Comparison of ENCODE assay signal across 8 cellular contexts in the genomic region with DNA sequence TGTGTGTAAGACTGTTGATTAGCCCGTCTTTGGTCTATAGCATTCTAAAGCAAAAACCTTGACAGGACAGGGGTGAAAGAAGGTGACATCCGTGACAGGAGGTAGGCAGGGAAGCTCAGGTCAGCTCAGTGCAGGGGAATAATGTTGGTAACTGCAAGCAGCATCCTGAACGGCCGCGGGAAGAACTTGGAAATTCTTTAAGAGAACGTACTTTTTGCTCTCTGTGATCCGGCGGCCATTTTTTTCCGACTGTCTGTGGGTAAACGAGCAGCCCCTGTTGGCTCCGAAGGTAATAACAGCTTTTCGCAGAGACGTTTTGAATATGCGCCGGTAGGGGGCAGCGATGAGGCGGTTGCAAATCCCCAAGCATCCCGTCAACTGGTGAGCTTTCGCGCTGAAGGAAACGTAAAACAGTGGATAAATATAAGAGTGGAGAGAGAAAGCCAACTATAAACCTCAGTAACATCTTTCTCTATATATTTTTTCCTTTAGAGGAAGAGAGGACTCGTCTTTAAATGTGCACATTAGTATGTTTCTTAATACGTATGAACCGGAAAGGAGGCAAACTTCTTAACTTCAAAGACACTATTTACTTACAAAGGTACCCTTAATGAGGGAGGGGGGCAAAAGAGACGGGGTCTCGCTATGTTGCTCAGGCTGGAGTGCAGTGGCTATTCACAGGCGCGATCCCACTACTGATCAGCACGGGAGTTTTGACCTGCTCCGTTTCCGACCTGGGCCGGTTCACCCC. TPM values are rescaled to one million over a fixed set of nuclear protein-coding genes. Genes with fewer than 3 reads are reported as not detected.
DNase-seq lines count a peak whose midpoint lies in the region; ATAC-seq, FAIRE-seq and TF ChIP-seq lines count a peak whose summit lies in the region.

No MANE protein-coding gene starts in this region.

- in situ Hi-C loops in HepG2 (cut with HindIII; ENCODE audit: extremely low pct_ligation_motif_present, low pct_unique_long_range_greater_than_20kb), result loop anchor here (5.0 to 25.0 kb wide), 3 partner anchors 250 to 675 kb away; partner anchors contain the start of genes MAP4K5 and SOS2

- TF ChIP-seq EP300 in HepG2 (IDR thresholded peaks at IDR 0.05; ENCODE audit: low read depth in 2 of 2, low read length in 2 of 2) (no peak), HepG2 (CRISPR knock-in tag; IDR thresholded peaks at IDR 0.05; ENCODE audit: borderline replicate concordance) (no peak)

- FAIRE-seq in A204.1 (lab: Jason Lieb, UNC), result peak; percentile 62
- FAIRE-seq in HepG2 (lab: Jason Lieb, UNC), result peak; percentile 63

- CTCF ChIA-PET in HepG2 (lab: Yijun Ruan, JAX; ENCODE audit: low intra/inter-chr PET ratio, low total read pairs), result interaction anchor here (0.9 to 2.8 kb wide), 3 partner anchors 9 to 243 kb away, joined by 3 to 40 read pairs (median 5); partner anchors contain the start of gene NEMF

- TF ChIP-seq RAD21 in HepG2 (CRISPR knock-in tag; IDR thresholded peaks at IDR 0.05), result no peak

- H3K79me2 ChIP-seq in HepG2 (ENCODE audit: insufficient read depth, low read length), result no peaks in the 10 kb centered on the region

- peak; percentile 89 for TF ChIP-seq CTCF in HepG2 (CRISPR knock-in tag; IDR thresholded peaks at IDR 0.05)

- H3K36me3 ChIP-seq in HepG2 (replicated peaks in 1 of 2; ENCODE audit: control insufficient read depth in 1 of 2, insufficient read depth in 2 of 2, low read length in 2 of 2), result no peaks in the 10 kb centered on the region

- POLR2A ChIA-PET in HepG2 (lab: Yijun Ruan, JAX), result interaction anchor here (1.0 to 4.0 kb wide), 19 partner anchors 8 to 277 kb away, joined by 3 to 35 read pairs (median 7); partner anchors contain the start of genes KLHDC2, MGAT2, NEMF and RPL36AL

- H3K9me3 ChIP-seq in HepG2 (ENCODE audit: low read length), result no peaks in the 10 kb centered on the region

- peak overlapping the region; percentile 92 for H3K27ac ChIP-seq in HepG2 (ENCODE audit: extremely low read length, insufficient read depth, low read length)

- BruUV-seq in HepG2 (replicated peaks; lab: Mats Ljungman, UMichigan), result no TSS peak

- H3K4me3 ChIP-seq in HepG2 (replicated peaks in 1 of 3; ENCODE audit: insufficient read depth in 1 of 3, low read depth in 2 of 3, low read length in 3 of 3), result peak overlapping the region; percentile 72 to 89 (median 80)

- TF ChIP-seq POLR2A in HepG2 (IDR thresholded peaks at IDR 0.05; ENCODE audit: insufficient read depth in 1 of 2, low read depth in 2 of 2, low read length in 2 of 2), result no peak

- peak overlapping the region; percentile 100 for H2AFZ ChIP-seq in HepG2 (ENCODE audit: low read length)

- H4K20me1 ChIP-seq in HepG2 (ENCODE audit: insufficient read depth, low read length), result no peaks in the 10 kb centered on the region

- no peaks in the 10 kb centered on the region; a peak in 1 of 5 replicates for H3K27me3 ChIP-seq in HepG2 (ENCODE audit: control insufficient read depth in 1 of 2, insufficient read depth in 2 of 2, low read length in 2 of 2)

- intact Hi-C loops in HepG2 (cut with micrococcal nuclease; ENCODE audit: unreplicated experiment), result loop anchor here (1.0 to 10.0 kb wide), 5 partner anchors 9 to 670 kb away; partner anchors contain the start of gene MAP4K5

- DNase-seq in NCI-H524 (lab: John Stamatoyannopoulos, UW), result peak; percentile 91 to 93
- peak; percentile 89 for DNase-seq in activated CD4-positive, alpha-beta T cell treated with anti-CD3 and anti-CD28 coated beads for 48 hours
- DNase-seq in dermis blood vessel endothelial cell, result peak; percentile 90
- DNase-seq in HepG2 (ENCODE audit: low spot score), result peak; percentile 69
- DNase-seq in stimulated activated CD4-positive, alpha-beta T cell treated with anti-CD3 and anti-CD28 coated beads, Interleukin-2, amount 100 ng/mL, for 24 hours, result peak; percentile 81 to 88

- peaks cover 29% of the 10 kb centered on the region for H3K4me1 ChIP-seq in HepG2 (ENCODE audit: insufficient read depth, low read length)

- 2% methylated on average over 26 of the region's 32 CpGs for WGBS in HepG2 (ENCODE audit: low lambda C conversion rate)

- ATAC-seq in GM18517 (IDR thresholded peaks at IDR 0.05; ENCODE audit: unreplicated experiment) (peak; percentile 31), HG03378 (IDR thresholded peaks at IDR 0.05; ENCODE audit: unreplicated experiment) (peak; percentile 25), HepG2 (peak; percentile 69)

- H3K9ac ChIP-seq in HepG2 (ENCODE audit: insufficient read depth, low read depth, low read length), result peak overlapping the region; percentile 95

- H3K4me2 ChIP-seq in HepG2 (ENCODE audit: low read depth, low read length), result peak overlapping the region; percentile 85

TF ChIP-seq in HepG2, 621 proteins besides CTCF, POLR2A, EP300 and RAD21 (continues in another document):
- no peak for TF ChIP-seq PTBP1 (IDR thresholded peaks at IDR 0.05; ENCODE audit: low read depth, low read length, poor library complexity, severe bottlenecking)
- 0 out of 2 replicates have a peak, but pooled peaks have one; percentile 11 for TF ChIP-seq FOSL2 (CRISPR knock-in tag; IDR thresholded peaks at IDR 0.05)
- TF ChIP-seq JUNB (CRISPR knock-in tag; IDR thresholded peaks at IDR 0.05; ENCODE audit: borderline replicate concordance), result no peak
- TF ChIP-seq ZNF614 (CRISPR knock-in tag; IDR thresholded peaks at IDR 0.05; ENCODE audit: borderline replicate concordance), result peak; percentile 19; the same call in 1 of the 2 replicates
- no peak for TF ChIP-seq SP4 (CRISPR knock-in tag; IDR thresholded peaks at IDR 0.05)
- 0 out of 2 replicates have a peak, but pooled peaks have one; percentile 60 for TF ChIP-seq ZNF749 (CRISPR knock-in tag; IDR thresholded peaks at IDR 0.05; ENCODE audit: borderline replicate concordance)
- TF ChIP-seq ELF4 (CRISPR knock-in tag; IDR thresholded peaks at IDR 0.05; ENCODE audit: borderline replicate concordance), result no peak
- no peak for TF ChIP-seq KLF11 (CRISPR knock-in tag; IDR thresholded peaks at IDR 0.05)
- peak; percentile 49; the same call in 1 of the 2 replicates for TF ChIP-seq REPIN1 (CRISPR knock-in tag; IDR thresholded peaks at IDR 0.05; ENCODE audit: borderline replicate concordance, low read depth)
- no peak for TF ChIP-seq EEA1 (CRISPR knock-in tag; IDR thresholded peaks at IDR 0.05; ENCODE audit: borderline replicate concordance)
- 0 out of 2 replicates have a peak, but pooled peaks have one; percentile 61 for TF ChIP-seq ARID2 (CRISPR knock-in tag; IDR thresholded peaks at IDR 0.05; ENCODE audit: borderline replicate concordance)

RNA-seq across cellular contexts. Expression of gene NEMF, which starts 9.5 kb away (rescaled TPM):
- total RNA-seq in dermis blood vessel endothelial cell, result 72.0 and 74.0 TPM in 2 replicates
- 57.9 and 62.5 TPM in 2 replicates for total RNA-seq in HepG2 (2016; rRNA removed; fragmentation: Illumina TruSeq; extraction: Trizol)
- 35.7 and 44.4 TPM in 2 replicates for total RNA-seq in HepG2 (2016; cell fraction: cytosol; rRNA removed; fragmentation: Illumina TruSeq; extraction: Trizol; ENCODE audit: low read depth)
- total RNA-seq in HepG2 (2016; cell fraction: insoluble cytoplasmic fraction; rRNA removed; fragmentation: Illumina TruSeq; extraction: Trizol), result 59.7 and 63.0 TPM in 2 replicates
- 22.3 and 26.0 TPM in 2 replicates for total RNA-seq in HepG2 (2016; cell fraction: membrane; rRNA removed; fragmentation: Illumina TruSeq; extraction: Trizol)
- 91.5 and 98.9 TPM in 2 replicates for total RNA-seq in HepG2 (2016; cell fraction: nucleus; rRNA removed; fragmentation: Illumina TruSeq; extraction: Trizol)
- 19.9 and 21.3 TPM in 2 replicates for polyA plus RNA-seq in HepG2 (2011; rRNA removed)
- 6.3 and 8.5 TPM in 2 replicates for polyA plus RNA-seq in HepG2 (2011; cell fraction: cytosol; rRNA removed)
- polyA plus RNA-seq in HepG2 (2011; cell fraction: nucleus; rRNA removed), result 36.3 and 47.2 TPM in 2 replicates
- 21.6 and 25.8 TPM in 2 replicates for polyA plus RNA-seq in HepG2 (2012)
- polyA plus RNA-seq in HepG2 (2016; cell fraction: cytosol; fragmentation: Illumina TruSeq; extraction: Trizol; ENCODE audit: low read depth), result 2.7 and 3.3 TPM in 2 replicates
- polyA plus RNA-seq in HepG2 (2016; cell fraction: insoluble cytoplasmic fraction; fragmentation: Illumina TruSeq; extraction: Trizol; ENCODE audit: low read depth), result 58.7 and 61.6 TPM in 2 replicates
- 5.6 TPM in 2 replicates for polyA plus RNA-seq in HepG2 (2016; cell fraction: membrane; fragmentation: Illumina TruSeq; extraction: Trizol; ENCODE audit: low read depth)
- 92.9 and 120 TPM in 2 replicates for polyA plus RNA-seq in HepG2 (2016; cell fraction: nucleus; fragmentation: Illumina TruSeq; extraction: Trizol; ENCODE audit: insufficient read depth, low read depth)
- polyA minus RNA-seq in HepG2 (2011; rRNA and poly(A)+ RNA removed; ENCODE audit: low replicate concordance), result 21.7 and 46.2 TPM in 2 replicates
- 16.4 and 23.0 TPM in 2 replicates for polyA minus RNA-seq in HepG2 (2011; cell fraction: cytosol; rRNA and poly(A)+ RNA removed)
- 222 and 226 TPM in 2 replicates for polyA minus RNA-seq in HepG2 (2011; cell fraction: nucleus; rRNA and poly(A)+ RNA removed)

RNA-seq across cellular contexts. Expression of gene ARF6, which starts 30.8 kb away (rescaled TPM):
- 64.7 and 66.6 TPM in 2 replicates for total RNA-seq in dermis blood vessel endothelial cell
- total RNA-seq in HepG2 (2016; rRNA removed; fragmentation: Illumina TruSeq; extraction: Trizol), result 31.9 and 36.1 TPM in 2 replicates
- 9.3 and 12.2 TPM in 2 replicates for total RNA-seq in HepG2 (2016; cell fraction: cytosol; rRNA removed; fragmentation: Illumina TruSeq; extraction: Trizol; ENCODE audit: low read depth)
- total RNA-seq in HepG2 (2016; cell fraction: insoluble cytoplasmic fraction; rRNA removed; fragmentation: Illumina TruSeq; extraction: Trizol), result 35.0 TPM in 2 replicates
- 33.5 and 36.6 TPM in 2 replicates for total RNA-seq in HepG2 (2016; cell fraction: membrane; rRNA removed; fragmentation: Illumina TruSeq; extraction: Trizol)
- 18.8 and 19.2 TPM in 2 replicates for total RNA-seq in HepG2 (2016; cell fraction: nucleus; rRNA removed; fragmentation: Illumina TruSeq; extraction: Trizol)
- polyA plus RNA-seq in HepG2 (2011; rRNA removed), result 12.7 and 13.6 TPM in 2 replicates
- polyA plus RNA-seq in HepG2 (2011; cell fraction: cytosol; rRNA removed), result 10.4 and 11.2 TPM in 2 replicates
- 8.5 TPM in 2 replicates for polyA plus RNA-seq in HepG2 (2011; cell fraction: nucleus; rRNA removed)
- polyA plus RNA-seq in HepG2 (2012), result 22.3 and 22.4 TPM in 2 replicates
- 7.1 and 10.0 TPM in 2 replicates for polyA plus RNA-seq in HepG2 (2016; cell fraction: cytosol; fragmentation: Illumina TruSeq; extraction: Trizol; ENCODE audit: low read depth)
- 45.6 and 46.6 TPM in 2 replicates for polyA plus RNA-seq in HepG2 (2016; cell fraction: insoluble cytoplasmic fraction; fragmentation: Illumina TruSeq; extraction: Trizol; ENCODE audit: low read depth)
- polyA plus RNA-seq in HepG2 (2016; cell fraction: membrane; fragmentation: Illumina TruSeq; extraction: Trizol; ENCODE audit: low read depth), result 20.3 and 27.1 TPM in 2 replicates
- 31.2 and 33.5 TPM in 2 replicates for polyA plus RNA-seq in HepG2 (2016; cell fraction: nucleus; fragmentation: Illumina TruSeq; extraction: Trizol; ENCODE audit: insufficient read depth, low read depth)
- polyA minus RNA-seq in HepG2 (2011; rRNA and poly(A)+ RNA removed; ENCODE audit: low replicate concordance), result 13.8 and 26.7 TPM in 2 replicates
- polyA minus RNA-seq in HepG2 (2011; cell fraction: cytosol; rRNA and poly(A)+ RNA removed), result 9.2 and 10.8 TPM in 2 replicates
- polyA minus RNA-seq in HepG2 (2011; cell fraction: nucleus; rRNA and poly(A)+ RNA removed), result 10.3 and 10.9 TPM in 2 replicates

Comparison
In these comparisons a context has a peak if more than half of its experiments do, and no peak if none do; other contexts are left out.
1. Peak in every context shown above with its lines: DNase-seq, ATAC-seq, H3K4me3 ChIP-seq and H3K27ac ChIP-seq.